10 cellular contexts compared by ENCODE assay signal in genomic region chr1:203323587-203323986, GRCh38. TPM values are rescaled to one million over a fixed set of nuclear protein-coding genes. Genes with fewer than 3 reads are reported as not detected.
DNase-seq lines count a peak whose midpoint lies in the region; ATAC-seq and TF ChIP-seq lines count a peak whose summit lies in the region.
"Had no signal": no experiment of that assay in that cellular context is flagged by ENCODE, and none has a peak within 500 bp of the region (broad histone marks: within the 10 kb centered on the region; RNA-seq: fewer than 3 reads in every experiment).

No MANE protein-coding gene starts in this region.

- ATAC-seq in activated naive CD8-positive, alpha-beta T cell treated with anti-CD3 and anti-CD28 coated beads, Interleukin-2, amount 10 ng/mL, durations not matched to agents 7 days and 5 days (ENCODE audit: low read depth): no peak

- no peak overlapping the region for H3K4me2 ChIP-seq in mammary epithelial cell (ENCODE audit: insufficient read depth, low read depth, low read length)

- H3K36me3 ChIP-seq in mammary epithelial cell (ENCODE audit: insufficient read depth, low read length): no peaks in the 10 kb centered on the region
- no peaks in the 10 kb centered on the region for H3K36me3 ChIP-seq in muscle layer of duodenum (ENCODE audit: control insufficient read depth in 1 of 2, insufficient read depth in 2 of 2, low read length in 2 of 2)
- no peaks in the 10 kb centered on the region for H3K36me3 ChIP-seq in transverse colon
- H3K36me3 ChIP-seq: BE2C, SJSA1 had no signal

- H3K4me1 Mint-ChIP-seq in MCF 10A (ENCODE audit: insufficient read depth, unreplicated experiment): peaks cover 31% of the 10 kb centered on the region
- peaks cover 71% of the 10 kb centered on the region for H3K4me1 Mint-ChIP-seq in activated naive CD8-positive, alpha-beta T cell treated with anti-CD3 and anti-CD28 coated beads, Interleukin-2, amount 10 ng/mL, durations not matched to agents 7 days and 5 days

- CTCF ChIA-PET in MCF 10A (lab: Yijun Ruan, JAX): interaction anchor here (0.6 to 9.5 kb wide), 7 partner anchors 15 to 284 kb away, joined by 3 to 187 read pairs (median 5); no protein-coding TSS in a partner anchor
- CTCF ChIA-PET in mammary epithelial cell (lab: Charles Lee; ENCODE audit: low non-redundant PET): no interaction called here

- TF ChIP-seq CTCF in MCF 10A (IDR thresholded peaks at IDR 0.05; ENCODE audit: unreplicated experiment) (no peak), mammary epithelial cell (conservative IDR thresholded peaks at IDR 0.05 in 1 of 2, IDR thresholded peaks at IDR 0.05 in 1 of 2; ENCODE audit: extremely low read depth in 1 of 2, insufficient read depth in 1 of 2, low read depth in 1 of 2, low read length in 2 of 2) (no peak), transverse colon (IDR thresholded peaks at IDR 0.05) (no peak)

- TF ChIP-seq EP300 in transverse colon (IDR thresholded peaks at IDR 0.05; ENCODE audit: low read depth): no peak

- no TSS peak for BruUV-seq in MCF 10A (replicated peaks; lab: Mats Ljungman, UMichigan)
- no TSS peak for BruUV-seq in mammary epithelial cell (replicated peaks; lab: Mats Ljungman, UMichigan)

- WGBS in mammary epithelial cell (ENCODE audit: low coverage, missing lambda C conversion rate): 67% methylated on average over 3 of the region's 3 CpGs
- 47% methylated on average over 3 of the region's 3 CpGs; no CpG with 5 or more reads in 1 of the 2 donors for WGBS in transverse colon (ENCODE audit: low coverage in 1 of 2), 2 donors

- H3K27ac ChIP-seq in mammary epithelial cell (ENCODE audit: insufficient read depth, low read depth, low read length) (no peak overlapping the region), muscle layer of duodenum (ENCODE audit: low read length) (peak overlapping the region; percentile 67), transverse colon (peak overlapping the region; percentile 95 to 99 (median 96))
- H3K27ac ChIP-seq: SJSA1 had no signal

- H3K27ac Mint-ChIP-seq in MCF 10A (ENCODE audit: low read depth, unreplicated experiment): no peak overlapping the region
- H3K27ac Mint-ChIP-seq in activated naive CD8-positive, alpha-beta T cell treated with anti-CD3 and anti-CD28 coated beads, Interleukin-2, amount 10 ng/mL, durations not matched to agents 7 days and 5 days: peak overlapping the region; percentile 59

- H3K36me3 Mint-ChIP-seq in MCF 10A (ENCODE audit: insufficient read depth, unreplicated experiment): no peaks in the 10 kb centered on the region
- no peaks in the 10 kb centered on the region for H3K36me3 Mint-ChIP-seq in activated naive CD8-positive, alpha-beta T cell treated with anti-CD3 and anti-CD28 coated beads, Interleukin-2, amount 10 ng/mL, durations not matched to agents 7 days and 5 days

- POLR2A ChIA-PET in MCF 10A (lab: Yijun Ruan, JAX): interaction anchor here (0.5 to 9.5 kb wide), 4 partner anchors 9 to 572 kb away, joined by 3 to 238 read pairs (median 3); partner anchors contain the start of gene BTG2
- POLR2A ChIA-PET in activated naive CD8-positive, alpha-beta T cell treated with anti-CD3 and anti-CD28 coated beads, Interleukin-2, amount 10 ng/mL, durations not matched to agents 7 days and 5 days (lab: Charles Lee): interaction anchor here (1.0 to 10.1 kb wide), 4 partner anchors 14 to 51 kb away, joined by 3 to 309 read pairs (median 104); partner anchors contain the start of gene BTG2

- H3K4me1 ChIP-seq in mammary epithelial cell (ENCODE audit: insufficient read depth, low read length) (peaks cover 16% of the 10 kb centered on the region), muscle layer of duodenum (ENCODE audit: control insufficient read depth in 1 of 2, insufficient read depth in 2 of 2, low read length in 2 of 2) (peaks cover 38 to 62% of the 10 kb centered on the region in 2 donors), transverse colon (peaks cover 71 to 85% (median 80%) of the 10 kb centered on the region in 4 donors)

- H3K79me2 ChIP-seq in mammary epithelial cell (ENCODE audit: insufficient read depth, low read length): no peaks in the 10 kb centered on the region

- no peaks in the 10 kb centered on the region for H3K9me3 ChIP-seq in mammary epithelial cell (replicated peaks; ENCODE audit: insufficient read depth, low read length)
- H3K9me3 ChIP-seq in muscle layer of duodenum (ENCODE audit: control insufficient read depth in 1 of 2, low read length in 2 of 2): no peaks in the 10 kb centered on the region
- no peaks in the 10 kb centered on the region for H3K9me3 ChIP-seq in transverse colon
- H3K9me3 ChIP-seq: BE2C, SJSA1 had no signal

- no peaks in the 10 kb centered on the region for H4K20me1 ChIP-seq in mammary epithelial cell (ENCODE audit: insufficient read depth, low read length)

- H2AFZ ChIP-seq in mammary epithelial cell (ENCODE audit: low read depth, low read length): no peak overlapping the region

- TF ChIP-seq POLR2A in transverse colon (IDR thresholded peaks at IDR 0.05): no peak

- H3K27me3 Mint-ChIP-seq in MCF 10A (ENCODE audit: insufficient read depth, unreplicated experiment): peaks cover 30% of the 10 kb centered on the region
- peaks cover 2% of the 10 kb centered on the region for H3K27me3 Mint-ChIP-seq in activated naive CD8-positive, alpha-beta T cell treated with anti-CD3 and anti-CD28 coated beads, Interleukin-2, amount 10 ng/mL, durations not matched to agents 7 days and 5 days

- in situ Hi-C loops in mammary epithelial cell (cut with MboI; ENCODE audit: low sequenced_read_pairs in 2 of 2): no loop called here
- in situ Hi-C loops in transverse colon (cut with MboI; ENCODE audit: low pct_ligation_motif_present in 1 of 4, low pct_unique_long_range_greater_than_20kb in 1 of 4, low sequenced_read_pairs in 3 of 4): no loop called here

- peak; percentile 27 for DNase-seq in MCF 10A (ENCODE audit: unreplicated experiment)
- DNase-seq in mammary epithelial cell: no peak
- no peak for DNase-seq in activated naive CD8-positive, alpha-beta T cell treated with anti-CD3 and anti-CD28 coated beads, Interleukin-2, amount 10 ng/mL, durations not matched to agents 7 days and 5 days
- no peak for DNase-seq in transverse colon
- no peak for DNase-seq in stimulated activated naive CD4-positive, alpha-beta T cell treated with Interleukin-2 at 50 U/mL for 16 hours (lab: John Stamatoyannopoulos, UW)
- no peak for DNase-seq in putamen (ENCODE audit: low spot score)
- DNase-seq in NCI-H2227 treated with DMSO at 0.1 percent for 48 hours (lab: John Stamatoyannopoulos, UW): no peak
- DNase-seq: BE2C had no signal

- H3K4me3 ChIP-seq in mammary epithelial cell (replicated peaks in 1 of 3; ENCODE audit: insufficient read depth in 1 of 3, low read depth in 2 of 3, low read length in 3 of 3) (no peak overlapping the region), muscle layer of duodenum (ENCODE audit: low read depth in 1 of 2, low read length in 2 of 2) (no peak overlapping the region), transverse colon (no peak overlapping the region)
- H3K4me3 ChIP-seq: SJSA1 had no signal

- H3K9me3 Mint-ChIP-seq in MCF 10A (ENCODE audit: unreplicated experiment): no peaks in the 10 kb centered on the region
- no peaks in the 10 kb centered on the region for H3K9me3 Mint-ChIP-seq in activated naive CD8-positive, alpha-beta T cell treated with anti-CD3 and anti-CD28 coated beads, Interleukin-2, amount 10 ng/mL, durations not matched to agents 7 days and 5 days

- intact Hi-C loops in MCF 10A (cut with micrococcal nuclease) (no loop called here), mammary epithelial cell (cut with micrococcal nuclease) (no loop called here), transverse colon (cut with DNase I; ENCODE audit: low total_unique reads) (no loop called here)

- dilution Hi-C loops in mammary epithelial cell (cut with HindIII; ENCODE audit: low sequenced_read_pairs): no loop called here

- H3K9ac ChIP-seq in mammary epithelial cell (ENCODE audit: insufficient read depth, low read length): no peak overlapping the region

- H3K4me3 Mint-ChIP-seq in MCF 10A (ENCODE audit: unreplicated experiment): no peak overlapping the region
- peak overlapping the region; percentile 64 for H3K4me3 Mint-ChIP-seq in activated naive CD8-positive, alpha-beta T cell treated with anti-CD3 and anti-CD28 coated beads, Interleukin-2, amount 10 ng/mL, durations not matched to agents 7 days and 5 days

- H3K27me3 ChIP-seq in mammary epithelial cell (ENCODE audit: insufficient read depth, low read length) (no peaks in the 10 kb centered on the region), muscle layer of duodenum (ENCODE audit: low read depth, low read length) (no peaks in the 10 kb centered on the region), transverse colon (no peaks in the 10 kb centered on the region)
- H3K27me3 ChIP-seq: BE2C had no signal

RNA-seq across cellular contexts. Expression of gene BTG2, which starts 18.3 kb away (rescaled TPM):
- total RNA-seq in MCF 10A (2022) (39.8 and 44.4 TPM in 2 replicates), mammary epithelial cell (100 to 1,000 TPM in 1 of 2 donors, 10 to 100 TPM in 1; 74.8 to 107 TPM), transverse colon (100 to 1,000 TPM in 3 of 4 donors, 10 to 100 TPM in 1; 98.9 to 144 (median 142) TPM)
- polyA plus RNA-seq in mammary epithelial cell: 47.2 TPM
- polyA minus RNA-seq in mammary epithelial cell: 57.2 TPM
- total RNA-seq in activated naive CD8-positive, alpha-beta T cell treated with anti-CD3 and anti-CD28 coated beads, Interleukin-2, amount 10 ng/mL, durations not matched to agents 7 days and 5 days: 10 to 100 TPM; 90.3 to 99.8 TPM

RNA-seq across cellular contexts. Expression of gene FMOD, which starts 27.3 kb away (rescaled TPM):
- not detected in 2 replicates for total RNA-seq in MCF 10A (2022)
- total RNA-seq in mammary epithelial cell: 1 to 10 TPM in 1 of 2 donors, not detected in 1; 1.5 TPM
- not detected for polyA plus RNA-seq in mammary epithelial cell
- not detected for polyA minus RNA-seq in mammary epithelial cell
- total RNA-seq in activated naive CD8-positive, alpha-beta T cell treated with anti-CD3 and anti-CD28 coated beads, Interleukin-2, amount 10 ng/mL, durations not matched to agents 7 days and 5 days: not detected
- total RNA-seq in transverse colon: 10 to 100 TPM; 13.5 to 44.0 (median 17.8) TPM

Comparison
In these comparisons a context has a peak if more than half of its experiments do, and no peak if none do; other contexts are left out.
1. RNA of gene FMOD, which starts 27.3 kb away (total RNA-seq): 13.5 to 44.0 TPM in transverse colon; 1.5 TPM in mammary epithelial cell, not detected in activated naive CD8-positive, alpha-beta T cell treated with anti-CD3 and anti-CD28 coated beads, Interleukin-2, amount 10 ng/mL, durations not matched to agents 7 days and 5 days and not detected in MCF 10A; every median in the first group is over 4 times any median in the second.